ENCODE assay signal across 7 cellular contexts in the genomic region with DNA sequence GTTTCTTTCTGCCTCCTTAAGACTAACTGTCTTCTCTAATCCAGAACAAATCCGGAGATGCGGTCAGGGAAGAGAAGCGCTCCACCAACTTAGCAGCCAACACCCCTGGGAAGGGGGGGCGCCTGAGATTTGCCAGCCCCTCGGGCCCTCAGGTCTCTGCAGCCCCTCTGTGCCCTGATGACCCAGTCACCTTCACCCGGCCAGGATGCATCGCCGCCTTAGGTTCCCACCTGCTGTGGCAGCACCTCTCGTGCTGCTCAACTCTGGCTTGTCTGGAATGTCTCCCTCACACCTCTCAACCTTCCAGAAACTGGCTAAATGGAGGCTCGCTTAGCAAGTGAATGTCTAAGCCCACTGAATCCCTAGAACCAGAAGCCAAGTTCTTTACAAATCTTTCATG.
"Had no signal": no experiment of that assay in that cellular context is flagged by ENCODE, and none has a peak within 500 bp of the region (broad histone marks: within the 10 kb centered on the region; RNA-seq: fewer than 3 reads in every experiment).

No MANE protein-coding gene starts in this region.

- H3K36me3 Mint-ChIP-seq: IgD-negative memory B cell had no signal

- H3K9me3 Mint-ChIP-seq: GM23338, H9, IgD-negative memory B cell had no signal

- H3K27ac Mint-ChIP-seq: GM23338, H9, IgD-negative memory B cell had no signal

- ATAC-seq: GM23338, HepG2 had no signal

- H3K4me2 ChIP-seq: GM23338 had no signal

- H2AFZ ChIP-seq: GM23338 had no signal

- DNase-seq: H9, HCEC 1CT, KBM-7 had no signal

- H3K4me3 Mint-ChIP-seq: GM23338, H9, IgD-negative memory B cell had no signal

- H3K27ac ChIP-seq: HL-60 had no signal

- H3K4me3 ChIP-seq: GM23338 had no signal
